2 cellular contexts compared by ENCODE assay signal in genomic region chr1:113088972-113089371, GRCh38.
TF ChIP-seq lines count a peak whose summit lies in the region.

No MANE protein-coding gene starts in this region.

TF ChIP-seq in SK-N-SH, 30 proteins besides CTCF, POLR2A, EP300 and RAD21:
- TF ChIP-seq, protein P1, sequence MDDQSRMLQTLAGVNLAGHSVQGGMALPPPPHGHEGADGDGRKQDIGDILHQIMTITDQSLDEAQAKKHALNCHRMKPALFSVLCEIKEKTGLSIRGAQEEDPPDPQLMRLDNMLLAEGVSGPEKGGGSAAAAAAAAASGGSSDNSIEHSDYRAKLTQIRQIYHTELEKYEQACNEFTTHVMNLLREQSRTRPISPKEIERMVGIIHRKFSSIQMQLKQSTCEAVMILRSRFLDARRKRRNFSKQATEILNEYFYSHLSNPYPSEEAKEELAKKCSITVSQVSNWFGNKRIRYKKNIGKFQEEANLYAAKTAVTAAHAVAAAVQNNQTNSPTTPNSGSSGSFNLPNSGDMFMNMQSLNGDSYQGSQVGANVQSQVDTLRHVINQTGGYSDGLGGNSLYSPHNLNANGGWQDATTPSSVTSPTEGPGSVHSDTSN (IDR thresholded peaks at IDR 0.05): no peak
- TF ChIP-seq RCOR1 (IDR thresholded peaks at IDR 0.05; ENCODE audit: low read length): peak; percentile 39; the same call in 1 of the 2 replicates
- peak; percentile 68; the same call in 1 of the 2 replicates for TF ChIP-seq MXI1 (IDR thresholded peaks at IDR 0.05; ENCODE audit: low read depth, low read length)
- TF ChIP-seq GATA2 (CRISPR knock-in tag; IDR thresholded peaks at IDR 0.05): peak; percentile 15; the same call in 1 of the 2 replicates
- TF ChIP-seq, protein P2, sequence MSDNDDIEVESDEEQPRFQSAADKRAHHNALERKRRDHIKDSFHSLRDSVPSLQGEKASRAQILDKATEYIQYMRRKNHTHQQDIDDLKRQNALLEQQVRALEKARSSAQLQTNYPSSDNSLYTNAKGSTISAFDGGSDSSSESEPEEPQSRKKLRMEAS (IDR thresholded peaks at IDR 0.05; ENCODE audit: low read depth): no peak
- no peak for TF ChIP-seq FOXM1 (IDR thresholded peaks at IDR 0.05; ENCODE audit: low read depth)
- TF ChIP-seq TCF12 (IDR thresholded peaks at IDR 0.05): no peak

TF ChIP-seq in neural cell, 6 proteins besides CTCF, POLR2A, EP300 and RAD21:
- no peak for TF ChIP-seq EZH2 (IDR thresholded peaks at IDR 0.05; ENCODE audit: borderline replicate concordance, insufficient read depth, low read length, poor library complexity, severe bottlenecking)
- TF ChIP-seq REST (IDR thresholded peaks at IDR 0.05; ENCODE audit: borderline replicate concordance): peak; percentile 42
- peak; percentile 88 for TF ChIP-seq POLR2AphosphoS5 (IDR thresholded peaks at IDR 0.05)
- TF ChIP-seq TAF1 (IDR thresholded peaks at IDR 0.05; ENCODE audit: low read depth): no peak
- no peak for TF ChIP-seq SMC3 (conservative IDR thresholded peaks at IDR 0.05; ENCODE audit: poor library complexity)
- TF ChIP-seq MXI1 (conservative IDR thresholded peaks at IDR 0.05; ENCODE audit: poor library complexity, severe bottlenecking): no peak
